Comparison of ENCODE assay signal across 8 cellular contexts in genomic region chr4:674172-675035, GRCh38.
A peak's percentile ranks its signal among the peaks of the same experiment; 100 is the strongest.
DNase-seq lines count a peak whose midpoint lies in the region; ATAC-seq and FAIRE-seq lines count a peak whose summit lies in the region.

Gene ATP5ME (minus strand): TSS chr4:674276. CDS start chr4:674247, 29 bp downstream.
A gene with protein sequence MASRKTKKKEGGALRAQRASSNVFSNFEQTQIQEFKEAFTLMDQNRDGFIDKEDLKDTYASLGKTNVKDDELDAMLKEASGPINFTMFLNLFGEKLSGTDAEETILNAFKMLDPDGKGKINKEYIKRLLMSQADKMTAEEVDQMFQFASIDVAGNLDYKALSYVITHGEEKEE (plus strand): TSS chr4:674542. CDS start chr4:678027, 3,485 bp downstream.

- DNase-seq in GM19239 (ENCODE audit: insufficient read length, low spot score) = peak; percentile 99
- peak; percentile 87 to 95 for DNase-seq in NCI-H524 (lab: John Stamatoyannopoulos, UW)
- DNase-seq in activated CD4-positive, alpha-beta T cell treated with anti-CD3 and anti-CD28 coated beads for 4 hours = peak; percentile 96 to 97
- peak; percentile 97 to 99 for DNase-seq in stimulated activated CD4-positive, alpha-beta T cell treated with anti-CD3 and anti-CD28 coated beads, Interleukin-1b, Interleukin-23, amount 100 ng/mL, for 4 hours (ENCODE audit: low read depth in 2 of 2)

- H3K4me2 ChIP-seq in BLaER1 = peak within 1 kb of the TSS; percentile 98

- H3K9ac ChIP-seq in BLaER1 = peak within 1 kb of the TSS; percentile 96

- H3K27ac ChIP-seq in BLaER1 (peak within 1 kb of the TSS; percentile 96), cingulate gyrus (ENCODE audit: low read depth, low read length) (peak within 1 kb of the TSS; percentile 98), layer of hippocampus (ENCODE audit: low read depth, low read length) (peak within 1 kb of the TSS; percentile 98)

- peak; percentile 95 for FAIRE-seq in GM19239 (lab: Jason Lieb, UNC)

- peaks cover 7% of the 10 kb centered on the region; the same call in 1 of the 2 replicates for H4K20me1 ChIP-seq in BLaER1

- H3K27me3 ChIP-seq in BLaER1 (no peaks in the 10 kb centered on the region), layer of hippocampus (ENCODE audit: control insufficient read depth, insufficient read depth, low read length) (no peaks in the 10 kb centered on the region)

- peak; percentile 68 for ATAC-seq in HG03457 (IDR thresholded peaks at IDR 0.05; ENCODE audit: unreplicated experiment)

- no peaks in the 10 kb centered on the region for H3K9me3 ChIP-seq in BLaER1

- H3K36me3 ChIP-seq in BLaER1 = peaks cover 36% of the 10 kb centered on the region

- peaks cover 54% of the 10 kb centered on the region for H3K4me1 ChIP-seq in BLaER1

- peak within 1 kb of the TSS; percentile 95 for H3K4me3 ChIP-seq in BLaER1

Comparison
In these comparisons a context has a peak if more than half of its experiments do, and no peak if none do; other contexts are left out.
1. Peak in every context shown above with its lines: DNase-seq, ATAC-seq, H3K4me3 ChIP-seq and H3K27ac ChIP-seq.